10 cellular contexts compared by ENCODE assay signal in the genomic region with DNA sequence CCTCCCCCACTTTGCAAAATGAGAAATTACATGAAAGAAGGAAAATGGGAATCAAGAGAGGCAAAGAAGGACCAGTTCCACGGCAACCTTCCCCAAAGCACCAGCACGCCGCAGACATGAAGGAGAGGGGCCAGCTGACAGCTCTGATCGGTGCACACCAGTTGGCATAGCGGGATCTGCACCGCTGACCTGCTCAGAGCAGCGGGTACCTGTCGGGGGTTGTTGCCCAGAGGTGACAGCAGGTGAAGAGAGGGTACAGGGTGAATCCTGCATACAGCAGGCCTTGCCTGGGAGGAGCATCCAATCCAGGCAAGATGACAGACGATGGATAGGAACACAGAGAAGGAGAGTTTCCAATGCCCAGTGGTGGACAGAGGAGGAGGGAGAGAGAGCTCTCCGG. TPM values are rescaled to one million over a fixed set of nuclear protein-coding genes. Genes with fewer than 3 reads are reported as not detected.
DNase-seq lines count a peak whose midpoint lies in the region; ATAC-seq and TF ChIP-seq lines count a peak whose summit lies in the region.
"Had no signal": no experiment of that assay in that cellular context is flagged by ENCODE, and none has a peak within 500 bp of the region (broad histone marks: within the 10 kb centered on the region; RNA-seq: fewer than 3 reads in every experiment).

No MANE protein-coding gene starts in this region.

- TF ChIP-seq CTCF in AG10803 (conservative IDR thresholded peaks at IDR 0.05; ENCODE audit: low read length), result no peak
- no peak for TF ChIP-seq CTCF in RWPE1 (conservative IDR thresholded peaks at IDR 0.05; ENCODE audit: low read depth)
- no peak for TF ChIP-seq CTCF in esophagus squamous epithelium (IDR thresholded peaks at IDR 0.05)
- TF ChIP-seq CTCF in psoas muscle (IDR thresholded peaks at IDR 0.05), result no peak

- peaks cover 41 to 98% (median 49%) of the 10 kb centered on the region in 3 donors for H3K4me1 ChIP-seq in esophagus squamous epithelium
- H3K4me1 ChIP-seq in psoas muscle, result peaks cover 48% of the 10 kb centered on the region

- DNase-seq in AG10803 (ENCODE audit: low read depth) (no peak), RWPE1 (ENCODE audit: low spot score) (no peak), esophagus squamous epithelium (lab: John Stamatoyannopoulos, UW) (no peak), psoas muscle (no peak), hepatic stellate cell (ENCODE audit: low spot score) (no peak), MV-4-11 (lab: John Stamatoyannopoulos, UW) (no peak)
- DNase-seq: mesendoderm had no signal

- CTCF ChIA-PET in RWPE1 (lab: Yijun Ruan, JAX), result no interaction called here

- H3K27ac ChIP-seq in RWPE1 (peak overlapping the region; percentile 42), esophagus squamous epithelium (peak overlapping the region; percentile 78 to 94 (median 92)), psoas muscle (peak overlapping the region; percentile 69)

- no peaks in the 10 kb centered on the region for H3K9me3 ChIP-seq in esophagus squamous epithelium
- no peaks in the 10 kb centered on the region for H3K9me3 ChIP-seq in psoas muscle

- intact Hi-C loops in esophagus squamous epithelium (cut with DNase I) (no loop called here), psoas muscle (cut with DNase I) (loop anchor here in 1 of 2 donors (5.0 kb wide), 1 partner anchor 53 kb away; no protein-coding TSS in a partner anchor)

- TF ChIP-seq POLR2A in esophagus squamous epithelium (IDR thresholded peaks at IDR 0.05), result no peak

- ATAC-seq in psoas muscle (no peak), HG02678 (IDR thresholded peaks at IDR 0.05; ENCODE audit: unreplicated experiment) (no peak), HG02623 (IDR thresholded peaks at IDR 0.05; ENCODE audit: unreplicated experiment) (no peak)

- no peaks in the 10 kb centered on the region for H3K27me3 ChIP-seq in esophagus squamous epithelium
- peaks cover 0 to 4% (median 0%) of the 10 kb centered on the region in 3 donors for H3K27me3 ChIP-seq in psoas muscle (ENCODE audit: insufficient read depth in 3 of 3, low read length in 2 of 3)

- 87 to 89% methylated on average over 7 to 9 of the region's 10 CpGs for WGBS in esophagus squamous epithelium, 2 donors
- WGBS in psoas muscle, 3 donors, result 79 to 92% (median 83%) methylated on average over 10 of the region's 10 CpGs

- peak overlapping the region; percentile 48 for H3K4me3 ChIP-seq in AG10803 (ENCODE audit: low read length)
- peak overlapping the region in 2 of 4 donors; percentile 9 to 47 for H3K4me3 ChIP-seq in esophagus squamous epithelium
- no peak overlapping the region for H3K4me3 ChIP-seq in psoas muscle

- H3K36me3 ChIP-seq in esophagus squamous epithelium, result peaks cover 0 to 2% (median 0%) of the 10 kb centered on the region in 3 donors
- no peaks in the 10 kb centered on the region for H3K36me3 ChIP-seq in psoas muscle (ENCODE audit: insufficient read depth in 1 of 2, low read depth in 1 of 2)

- POLR2A ChIA-PET in RWPE1 (lab: Yijun Ruan, JAX; ENCODE audit: low non-redundant PET), result no interaction called here

RNA-seq across cellular contexts. Expression of a gene that starts 24.1 kb away (rescaled TPM):
- 1 to 10 TPM in 2 of 4 donors, under 1 TPM in 2; 0.42 to 6.9 (median 1.1) TPM for total RNA-seq in esophagus squamous epithelium
- under 1 TPM; 0.19 to 0.52 (median 0.43) TPM for total RNA-seq in psoas muscle
- polyA plus RNA-seq in psoas muscle, result under 1 TPM in 1 of 3 donors, not detected in 2; 0.04 TPM
- total RNA-seq: activated T-helper 2 cell treated with anti-CD3 and anti-CD28 coated beads, Interferon-gamma antibody, Interleukin-2, Interleukin-4, amounts not matched to agents 10 μg/mL and 5 μg/mL and 100 μg/mL, durations not matched to agents 14 hours and 24 hours and 36 hours had no signal

RNA-seq across cellular contexts. Expression of a gene that starts 38.3 kb away (rescaled TPM):
- 10 to 100 TPM; 13.2 to 38.9 (median 22.4) TPM for total RNA-seq in esophagus squamous epithelium
- total RNA-seq in psoas muscle, result 10 to 100 TPM; 24.2 to 40.5 (median 28.8) TPM
- polyA plus RNA-seq in psoas muscle, result 10 to 100 TPM; 14.0 to 23.7 (median 20.6) TPM

RNA-seq across cellular contexts. Expression of a gene that starts 46.3 kb away (rescaled TPM):
- total RNA-seq in esophagus squamous epithelium (100 to 1,000 TPM in 1 of 4 donors, 10 to 100 TPM in 2, 1 to 10 TPM in 1; 6.1 to 154 (median 28.2) TPM), psoas muscle (10 to 100 TPM; 18.5 to 53.6 (median 25.2) TPM)
- 10 to 100 TPM; 10.3 to 12.7 (median 10.6) TPM for polyA plus RNA-seq in psoas muscle

Comparison
In these comparisons a context has a peak if more than half of its experiments do, and no peak if none do; other contexts are left out.
1. H3K27ac ChIP-seq: peak in every context shown above with its lines; median percentile 92 in esophagus squamous epithelium; 69 in psoas muscle; 42 in RWPE1.